ENCODE assay signal across 10 cellular contexts in genomic region chr9:90107021-90107771, GRCh38.
DNase-seq lines count a peak whose midpoint lies in the region; ATAC-seq and TF ChIP-seq lines count a peak whose summit lies in the region.
"Had no signal": no experiment of that assay in that cellular context is flagged by ENCODE, and none has a peak within 500 bp of the region (broad histone marks: within the 10 kb centered on the region; RNA-seq: fewer than 3 reads in every experiment).

No MANE protein-coding gene starts in this region.

- H3K9ac ChIP-seq in mammary epithelial cell (ENCODE audit: insufficient read depth, low read length): no peak overlapping the region
- H3K9ac ChIP-seq: BLaER1 had no signal

- 2% methylated on average over 4 of the region's 4 CpGs for WGBS in mammary epithelial cell (ENCODE audit: low coverage, missing lambda C conversion rate)

- H3K9me3 Mint-ChIP-seq in CD14-positive monocyte: peaks cover 6 to 14% (median 9%) of the 10 kb centered on the region in 7 donors

- intact Hi-C loops in mammary epithelial cell (cut with micrococcal nuclease): no loop called here
- intact Hi-C loops in mucosa of descending colon (cut with DNase I, micrococcal nuclease): no loop called here
- intact Hi-C loops in CD14-positive monocyte (cut with micrococcal nuclease): no loop called here

- H3K36me3 ChIP-seq in mammary epithelial cell (ENCODE audit: insufficient read depth, low read length): no peaks in the 10 kb centered on the region
- no peaks in the 10 kb centered on the region for H3K36me3 ChIP-seq in mucosa of descending colon (ENCODE audit: low read depth)
- H3K36me3 ChIP-seq in effector memory CD4-positive, alpha-beta T cell (ENCODE audit: control insufficient read depth, insufficient read depth, low read length): no peaks in the 10 kb centered on the region
- H3K36me3 ChIP-seq: BLaER1 had no signal

- H3K4me3 ChIP-seq in mammary epithelial cell (replicated peaks in 1 of 3; ENCODE audit: insufficient read depth in 1 of 3, low read depth in 2 of 3, low read length in 3 of 3) (no peak overlapping the region), mucosa of descending colon (no peak overlapping the region), foreskin fibroblast (ENCODE audit: low read depth in 1 of 2, low read length in 2 of 2) (no peak overlapping the region)
- H3K4me3 ChIP-seq in effector memory CD4-positive, alpha-beta T cell (ENCODE audit: insufficient read depth, low read depth, low read length, poor library complexity, severe bottlenecking): no peak overlapping the region
- H3K4me3 ChIP-seq: BLaER1 had no signal

- CTCF ChIA-PET in mammary epithelial cell (lab: Charles Lee; ENCODE audit: low non-redundant PET): no interaction called here

- H3K9me3 ChIP-seq in mammary epithelial cell (replicated peaks; ENCODE audit: insufficient read depth, low read length) (no peaks in the 10 kb centered on the region), mucosa of descending colon (no peaks in the 10 kb centered on the region)
- H3K9me3 ChIP-seq in effector memory CD4-positive, alpha-beta T cell (ENCODE audit: control insufficient read depth, low read length): no peaks in the 10 kb centered on the region

- peaks cover 0 to 6% (median 1%) of the 10 kb centered on the region in 3 donors for H3K27me3 Mint-ChIP-seq in CD14-positive monocyte (ENCODE audit: low read depth in 3 of 3)

- in situ Hi-C loops in Caki2 (cut with HindIII; ENCODE audit: low pct_unique_long_range_greater_than_20kb, low sequenced_read_pairs): no loop called here
- in situ Hi-C loops in mammary epithelial cell (cut with MboI; ENCODE audit: low sequenced_read_pairs in 2 of 2): no loop called here

- no peaks in the 10 kb centered on the region for H3K79me2 ChIP-seq in mammary epithelial cell (ENCODE audit: insufficient read depth, low read length)

- BruUV-seq in mammary epithelial cell (replicated peaks; lab: Mats Ljungman, UMichigan): no TSS peak

- H3K4me1 Mint-ChIP-seq in CD14-positive monocyte: peaks cover 17% of the 10 kb centered on the region

- H3K27ac Mint-ChIP-seq in CD14-positive monocyte: no peak overlapping the region

- DNase-seq in Caki2 (ENCODE audit: low read depth): peak; percentile 41
- DNase-seq in NCI-H2029 treated with DMSO at 0.1 percent for 48 hours (lab: John Stamatoyannopoulos, UW): peak; percentile 97
- peak; percentile 52 for DNase-seq in mammary epithelial cell
- peak in 1 of 3 donors; percentile 28 for DNase-seq in mucosa of descending colon
- no peak for DNase-seq in effector memory CD4-positive, alpha-beta T cell
- no peak for DNase-seq in HCEC 1CT
- DNase-seq in CD14-positive monocyte (ENCODE audit: low spot score): no peak
- no peak for DNase-seq in foreskin fibroblast
- DNase-seq: activated CD8-positive, alpha-beta memory T cell treated with anti-CD3 and anti-CD28 coated beads for 24 hours had no signal

- TF ChIP-seq CTCF in mammary epithelial cell (conservative IDR thresholded peaks at IDR 0.05 in 1 of 2, IDR thresholded peaks at IDR 0.05 in 1 of 2; ENCODE audit: extremely low read depth in 1 of 2, insufficient read depth in 1 of 2, low read depth in 1 of 2, low read length in 2 of 2) (no peak), mucosa of descending colon (IDR thresholded peaks at IDR 0.05) (no peak), CD14-positive monocyte (IDR thresholded peaks at IDR 0.05) (no peak), foreskin fibroblast (IDR thresholded peaks at IDR 0.05; ENCODE audit: low read depth, low read length) (no peak)

- H3K27me3 ChIP-seq in mammary epithelial cell (ENCODE audit: insufficient read depth, low read length): no peaks in the 10 kb centered on the region
- H3K27me3 ChIP-seq in effector memory CD4-positive, alpha-beta T cell (replicated peaks; ENCODE audit: control insufficient read depth, insufficient read depth, low read length, poor library complexity, severe bottlenecking): no peaks in the 10 kb centered on the region
- H3K27me3 ChIP-seq: BLaER1 had no signal

- no peak overlapping the region for H3K27ac ChIP-seq in mammary epithelial cell (ENCODE audit: insufficient read depth, low read depth, low read length)
- H3K27ac ChIP-seq in effector memory CD4-positive, alpha-beta T cell (ENCODE audit: insufficient read depth, low read length, poor library complexity, severe bottlenecking): no peak overlapping the region
- H3K27ac ChIP-seq: BLaER1 had no signal

- H3K4me1 ChIP-seq in mammary epithelial cell (ENCODE audit: insufficient read depth, low read length) (no peaks in the 10 kb centered on the region), mucosa of descending colon (ENCODE audit: low read depth) (peaks cover 4% of the 10 kb centered on the region)
- H3K4me1 ChIP-seq in effector memory CD4-positive, alpha-beta T cell (ENCODE audit: control insufficient read depth, insufficient read depth, low read length, poor library complexity, severe bottlenecking): no peaks in the 10 kb centered on the region
- H3K4me1 ChIP-seq: BLaER1 had no signal

- H3K36me3 Mint-ChIP-seq in CD14-positive monocyte: peaks cover 0 to 4% of the 10 kb centered on the region in 2 donors

- H2AFZ ChIP-seq in mammary epithelial cell (ENCODE audit: low read depth, low read length): no peak overlapping the region

- peak overlapping the region in 1 of 2 donors; percentile 16 for H3K4me3 Mint-ChIP-seq in CD14-positive monocyte

- H3K4me2 ChIP-seq in mammary epithelial cell (ENCODE audit: insufficient read depth, low read depth, low read length): peak overlapping the region; percentile 12
- H3K4me2 ChIP-seq: BLaER1 had no signal

- peak; percentile 73 for ATAC-seq in mucosa of descending colon

- no peaks in the 10 kb centered on the region for H4K20me1 ChIP-seq in mammary epithelial cell (ENCODE audit: insufficient read depth, low read length)
- H4K20me1 ChIP-seq: BLaER1 had no signal

- dilution Hi-C loops in mammary epithelial cell (cut with HindIII; ENCODE audit: low sequenced_read_pairs): no loop called here

Comparison
In these comparisons a context has a peak if more than half of its experiments do, and no peak if none do; other contexts are left out.
1. DNase-seq: peak in Caki2 (single experiment), NCI-H2029 treated with DMSO at 0.1 percent for 48 hours (single experiment) and mammary epithelial cell (single experiment); none in effector memory CD4-positive, alpha-beta T cell (0 of 3), HCEC 1CT (single experiment), CD14-positive monocyte (single experiment) and foreskin fibroblast (0 of 2).